Comparison of ENCODE assay signal across 9 cellular contexts in the genomic region with DNA sequence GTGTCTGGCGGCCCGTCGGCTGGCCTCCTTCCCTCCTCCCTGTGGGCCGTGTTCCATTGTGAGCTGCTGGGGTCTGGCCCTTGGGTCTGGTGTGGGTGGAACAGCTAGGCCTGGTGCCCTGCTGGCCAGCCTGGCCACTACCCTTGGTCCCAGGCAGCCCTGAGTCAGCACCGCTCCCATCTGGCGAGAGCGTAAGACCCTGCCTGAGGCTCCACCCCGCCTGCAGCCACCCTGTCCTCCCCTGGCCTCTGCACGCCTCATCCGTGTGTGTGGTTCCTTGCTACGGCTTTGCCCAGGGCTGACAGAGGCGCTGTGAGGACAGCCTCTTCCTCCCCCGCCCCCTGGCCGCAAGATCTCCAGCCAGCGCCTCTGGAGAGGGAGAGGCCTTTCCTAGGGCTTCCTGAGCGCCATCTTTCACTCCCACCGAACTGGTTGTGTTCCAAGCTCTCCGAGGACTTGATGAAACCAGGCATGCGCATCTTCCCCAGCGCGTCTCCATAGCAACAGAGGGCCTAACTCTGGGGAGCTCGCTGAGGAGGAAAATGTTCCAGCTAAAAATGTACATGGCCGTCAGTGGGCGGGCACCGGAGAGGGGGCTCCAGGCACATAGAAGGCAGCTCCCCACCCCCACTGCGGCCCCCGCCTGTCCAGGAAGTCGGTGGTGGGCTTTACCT.
DNase-seq lines count a peak whose midpoint lies in the region; ATAC-seq, FAIRE-seq and TF ChIP-seq lines count a peak whose summit lies in the region.
"Had no signal": no experiment of that assay in that cellular context is flagged by ENCODE, and none has a peak within 500 bp of the region (broad histone marks: within the 10 kb centered on the region; RNA-seq: fewer than 3 reads in every experiment).

No MANE protein-coding gene starts in this region.

- H3K27ac ChIP-seq in gastroesophageal sphincter, result peak overlapping the region; percentile 75 to 94 (median 88)

- POLR2A ChIA-PET in T-cell (lab: Charles Lee), result no interaction called here

- no peak overlapping the region for H3K4me3 ChIP-seq in gastroesophageal sphincter

- H3K4me1 Mint-ChIP-seq in T-cell, result peaks cover 42 to 54% (median 53%) of the 10 kb centered on the region in 3 donors
- peaks cover 83% of the 10 kb centered on the region for H3K4me1 Mint-ChIP-seq in osteocyte (ENCODE audit: unreplicated experiment)

- TF ChIP-seq CTCF in gastroesophageal sphincter (IDR thresholded peaks at IDR 0.05), result peak in 3 of 4 experiments; percentile 22 to 52 (median 34)
- no peak for TF ChIP-seq CTCF in osteocyte (IDR thresholded peaks at IDR 0.05)

- no peaks in the 10 kb centered on the region for H3K27me3 ChIP-seq in gastroesophageal sphincter

- H3K27ac Mint-ChIP-seq in T-cell (peak overlapping the region; percentile 92 to 97), osteocyte (ENCODE audit: unreplicated experiment) (peak overlapping the region; percentile 88)

- peak overlapping the region in 1 of 3 donors; percentile 60 for H3K4me3 Mint-ChIP-seq in T-cell
- H3K4me3 Mint-ChIP-seq in osteocyte (ENCODE audit: unreplicated experiment), result no peak overlapping the region

- H3K36me3 Mint-ChIP-seq in T-cell (peaks cover 18% of the 10 kb centered on the region), osteocyte (ENCODE audit: unreplicated experiment) (peaks cover 7% of the 10 kb centered on the region)

- TF ChIP-seq POLR2A in gastroesophageal sphincter (IDR thresholded peaks at IDR 0.05) (no peak), GM12891 (IDR thresholded peaks at IDR 0.05; ENCODE audit: low read depth, low read length) (no peak)

- WGBS in gastroesophageal sphincter (ENCODE audit: low coverage in 1 of 2), 2 donors, result 40% methylated on average over 4 of the region's 28 CpGs; no CpG with 5 or more reads in 1 of the 2 donors

- TF ChIP-seq EP300 in gastroesophageal sphincter (IDR thresholded peaks at IDR 0.05), result no peak

- no peak for FAIRE-seq in GM12891 (lab: Jason Lieb, UNC)
- FAIRE-seq: TTC549 had no signal

- no peaks in the 10 kb centered on the region for H3K27me3 Mint-ChIP-seq in T-cell
- H3K27me3 Mint-ChIP-seq in osteocyte (ENCODE audit: unreplicated experiment), result no peaks in the 10 kb centered on the region

- H3K9me3 Mint-ChIP-seq in T-cell (no peaks in the 10 kb centered on the region), osteocyte (ENCODE audit: unreplicated experiment) (no peaks in the 10 kb centered on the region)

- ATAC-seq in T-cell (replicated peaks in 1 of 4), result no peak
- peak; percentile 66 for ATAC-seq in gastroesophageal sphincter

- H3K4me1 ChIP-seq in gastroesophageal sphincter, result peaks cover 14 to 91% (median 74%) of the 10 kb centered on the region in 3 donors

- H3K9me3 ChIP-seq in gastroesophageal sphincter, result no peaks in the 10 kb centered on the region

- DNase-seq in SIG-M5 treated with dmso at 0.1 percent for 504 hours (lab: John Stamatoyannopoulos, UW; ENCODE audit: unreplicated experiment), result peak; percentile 19
- DNase-seq in SIG-M5 (lab: John Stamatoyannopoulos, UW), result no peak
- peak in 2 of 34 experiments; percentile 19 to 33 for DNase-seq in T-cell
- no peak for DNase-seq in osteocyte (ENCODE audit: extremely low spot score, unreplicated experiment)
- DNase-seq in GM12891 (ENCODE audit: insufficient read length, low spot score), result no peak
- DNase-seq in amniotic stem cell (lab: John Stamatoyannopoulos, UW), result no peak
- no peak for DNase-seq in NCI-H128 (lab: John Stamatoyannopoulos, UW; ENCODE audit: unreplicated experiment)

- CTCF ChIA-PET in T-cell (lab: Charles Lee), result interaction anchor here in 1 of 2 donors (0.6 kb wide), 1 partner anchor 82 kb away, joined by 5 read pairs; no protein-coding TSS in a partner anchor

- H3K36me3 ChIP-seq in gastroesophageal sphincter, result peaks cover 0 to 17% of the 10 kb centered on the region in 2 donors

TF ChIP-seq in GM12891, 5 proteins besides CTCF, POLR2A, EP300 and RAD21:
- TF ChIP-seq POLR2AphosphoS5 (IDR thresholded peaks at IDR 0.05; ENCODE audit: low read depth, low read length) (no peak), TAF1 (IDR thresholded peaks at IDR 0.05; ENCODE audit: low read depth, low read length) (no peak), POU2F2 (IDR thresholded peaks at IDR 0.05; ENCODE audit: low read depth, low read length) (no peak), SPI1 (IDR thresholded peaks at IDR 0.05; ENCODE audit: low read depth, low read length) (no peak), PAX5 (IDR thresholded peaks at IDR 0.05; ENCODE audit: insufficient read depth, low read length, severe bottlenecking) (no peak)
